Comparison of ENCODE assay signal across 31 cellular contexts in genomic region chr11:90555477-90555876, GRCh38.
"Had no signal": no experiment of that assay in that cellular context is flagged by ENCODE, and none has a peak within 500 bp of the region (broad histone marks: within the 10 kb centered on the region; RNA-seq: fewer than 3 reads in every experiment).

No MANE protein-coding gene starts in this region.

- ATAC-seq: activated naive CD4-positive, alpha-beta T cell treated with anti-CD3 and anti-CD28 coated beads, Interleukin-2, amount 50 U/mL, for 72 hours; activated naive CD8-positive, alpha-beta T cell treated with anti-CD3 and anti-CD28 coated beads, Interleukin-2, amount 50 U/mL, for 24 hours; activated T-cell treated with anti-CD3 and anti-CD28 coated beads, Interleukin-2, amount 50 U/mL, for 4 hours; activated T-cell treated with anti-CD3 and anti-CD28 coated beads, Interleukin-2, amount 50 U/mL, for 72 hours; activated T-helper 17 cell treated with anti-CD3 and anti-CD28 coated beads, Interleukin-2, amount 50 U/mL, for 72 hours; body of pancreas had no signal

- H3K4me1 ChIP-seq: adrenal gland, ascending aorta, body of pancreas, breast epithelium had no signal

- H3K4me3 ChIP-seq: adrenal gland, ascending aorta, body of pancreas, breast epithelium, cardiac muscle cell had no signal

- H3K36me3 ChIP-seq: adrenal gland, ascending aorta, brain microvascular endothelial cell, breast epithelium, cardiac muscle cell had no signal

- H3K9me3 ChIP-seq: ascending aorta, body of pancreas had no signal

- H3K27me3 ChIP-seq: adrenal gland, ascending aorta, body of pancreas, brain microvascular endothelial cell, breast epithelium, cardiac muscle cell had no signal

- DNase-seq: activated effector memory CD4-positive, alpha-beta T cell treated with anti-CD3 and anti-CD28 coated beads, Interleukin-2, amount 50 U/mL, for 16 hours; activated effector memory CD4-positive, alpha-beta T cell treated with Interleukin-2 at 50 U/mL for 16 hours; activated gamma-delta T cell; activated gamma-delta T cell treated with Interleukin-2 at 50 U/mL for 16 hours; activated naive CD4-positive, alpha-beta T cell; activated naive CD4-positive, alpha-beta T cell treated with anti-CD3 and anti-CD28 coated beads for 36 hours; activated naive CD4-positive, alpha-beta T cell treated with anti-CD3 and anti-CD28 coated beads, Interleukin-2, amount 10 ng/mL, durations not matched to agents 7 days and 5 days; activated naive CD4-positive, alpha-beta T cell treated with anti-CD3 and anti-CD28 coated beads, Interleukin-2, amount 50 U/mL, for 16 hours; activated naive CD4-positive, alpha-beta T cell treated with Interleukin-2 at 50 U/mL for 16 hours; activated naive CD8-positive, alpha-beta T cell treated with anti-CD3 and anti-CD28 coated beads for 36 hours; activated naive CD8-positive, alpha-beta T cell treated with anti-CD3 and anti-CD28 coated beads, Interleukin-2, amount 10 ng/mL, durations not matched to agents 7 days and 5 days; activated naive CD8-positive, alpha-beta T cell treated with anti-CD3 and anti-CD28 coated beads, Interleukin-2, amount 50 U/mL, for 24 hours; activated T-cell treated with anti-CD3 and anti-CD28 coated beads, Interleukin-2, amount 50 U/mL, for 24 hours; activated T-cell treated with anti-CD3 and anti-CD28 coated beads, Interleukin-2, amount 50 U/mL, for 4 hours; activated T-cell treated with anti-CD3 and anti-CD28 coated beads, Interleukin-2, amount 50 U/mL, for 48 hours; activated T-cell treated with anti-CD3 and anti-CD28 coated beads, Interleukin-2, amount 50 U/mL, for 72 hours; adrenal gland; amniotic stem cell; amygdala; anterior cingulate cortex; aorta; body of pancreas; brain microvascular endothelial cell; caudate nucleus; central memory CD4-positive, alpha-beta T cell; cerebellar nuclear complex had no signal

- H3K27ac ChIP-seq: adrenal gland, ascending aorta, body of pancreas, brain microvascular endothelial cell, breast epithelium had no signal
